ENCODE assay signal across 4 cellular contexts in genomic region chrX:40949071-40949470, GRCh38.
TF ChIP-seq lines count a peak whose summit lies in the region.

No MANE protein-coding gene starts in this region.

TF ChIP-seq in HEK293, 187 proteins besides CTCF, POLR2A, EP300 and RAD21 (continues in another document):
- TF ChIP-seq ZNF426 (tag by site-specific recombination; IDR thresholded peaks at IDR 0.05) = peak; percentile 72
- TF ChIP-seq ZNF664 (tag by site-specific recombination; IDR thresholded peaks at IDR 0.05) = 0 out of 2 replicates have a peak, but pooled peaks have one; percentile 31
- TF ChIP-seq ZNF555 (tag by site-specific recombination; conservative IDR thresholded peaks at IDR 0.05) = peak; percentile 76
- no peak for TF ChIP-seq GLI4 (tag by site-specific recombination; IDR thresholded peaks at IDR 0.05)
- peak; percentile 78; the same call in 1 of the 2 replicates for TF ChIP-seq ZNF140 (tag by site-specific recombination; IDR thresholded peaks at IDR 0.05)
- TF ChIP-seq, protein P1, sequence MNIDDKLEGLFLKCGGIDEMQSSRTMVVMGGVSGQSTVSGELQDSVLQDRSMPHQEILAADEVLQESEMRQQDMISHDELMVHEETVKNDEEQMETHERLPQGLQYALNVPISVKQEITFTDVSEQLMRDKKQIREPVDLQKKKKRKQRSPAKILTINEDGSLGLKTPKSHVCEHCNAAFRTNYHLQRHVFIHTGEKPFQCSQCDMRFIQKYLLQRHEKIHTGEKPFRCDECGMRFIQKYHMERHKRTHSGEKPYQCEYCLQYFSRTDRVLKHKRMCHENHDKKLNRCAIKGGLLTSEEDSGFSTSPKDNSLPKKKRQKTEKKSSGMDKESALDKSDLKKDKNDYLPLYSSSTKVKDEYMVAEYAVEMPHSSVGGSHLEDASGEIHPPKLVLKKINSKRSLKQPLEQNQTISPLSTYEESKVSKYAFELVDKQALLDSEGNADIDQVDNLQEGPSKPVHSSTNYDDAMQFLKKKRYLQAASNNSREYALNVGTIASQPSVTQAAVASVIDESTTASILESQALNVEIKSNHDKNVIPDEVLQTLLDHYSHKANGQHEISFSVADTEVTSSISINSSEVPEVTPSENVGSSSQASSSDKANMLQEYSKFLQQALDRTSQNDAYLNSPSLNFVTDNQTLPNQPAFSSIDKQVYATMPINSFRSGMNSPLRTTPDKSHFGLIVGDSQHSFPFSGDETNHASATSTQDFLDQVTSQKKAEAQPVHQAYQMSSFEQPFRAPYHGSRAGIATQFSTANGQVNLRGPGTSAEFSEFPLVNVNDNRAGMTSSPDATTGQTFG (tag by site-specific recombination; IDR thresholded peaks at IDR 0.05; ENCODE audit: borderline replicate concordance) = no peak
- no peak for TF ChIP-seq ZBTB6 (tag by site-specific recombination; IDR thresholded peaks at IDR 0.05)
- no peak for TF ChIP-seq ZNF501 (tag by site-specific recombination; IDR thresholded peaks at IDR 0.05)
- 0 out of 2 replicates have a peak, but pooled peaks have one; percentile 59 for TF ChIP-seq ZNF558 (tag by site-specific recombination; IDR thresholded peaks at IDR 0.05)

TF ChIP-seq in WTC11, 78 proteins besides CTCF, POLR2A, EP300 and RAD21 (continues in another document):
- TF ChIP-seq ATF2 (CRISPR knock-in tag; IDR thresholded peaks at IDR 0.05; ENCODE audit: borderline replicate concordance, low read depth) = no peak
- no peak for TF ChIP-seq OVOL2 (CRISPR knock-in tag; IDR thresholded peaks at IDR 0.05; ENCODE audit: borderline replicate concordance)
- no peak for TF ChIP-seq ZNF416 (CRISPR knock-in tag; IDR thresholded peaks at IDR 0.05)
- no peak for TF ChIP-seq ZNF423 (CRISPR knock-in tag; IDR thresholded peaks at IDR 0.05)
- no peak for TF ChIP-seq GABPB1 (CRISPR knock-in tag; IDR thresholded peaks at IDR 0.05)
- TF ChIP-seq, protein P2, sequence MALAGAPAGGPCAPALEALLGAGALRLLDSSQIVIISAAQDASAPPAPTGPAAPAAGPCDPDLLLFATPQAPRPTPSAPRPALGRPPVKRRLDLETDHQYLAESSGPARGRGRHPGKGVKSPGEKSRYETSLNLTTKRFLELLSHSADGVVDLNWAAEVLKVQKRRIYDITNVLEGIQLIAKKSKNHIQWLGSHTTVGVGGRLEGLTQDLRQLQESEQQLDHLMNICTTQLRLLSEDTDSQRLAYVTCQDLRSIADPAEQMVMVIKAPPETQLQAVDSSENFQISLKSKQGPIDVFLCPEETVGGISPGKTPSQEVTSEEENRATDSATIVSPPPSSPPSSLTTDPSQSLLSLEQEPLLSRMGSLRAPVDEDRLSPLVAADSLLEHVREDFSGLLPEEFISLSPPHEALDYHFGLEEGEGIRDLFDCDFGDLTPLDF (CRISPR knock-in tag; IDR thresholded peaks at IDR 0.05) = no peak
- no peak for TF ChIP-seq ZNF138 (CRISPR knock-in tag; conservative IDR thresholded peaks at IDR 0.05)
- TF ChIP-seq, protein P3, sequence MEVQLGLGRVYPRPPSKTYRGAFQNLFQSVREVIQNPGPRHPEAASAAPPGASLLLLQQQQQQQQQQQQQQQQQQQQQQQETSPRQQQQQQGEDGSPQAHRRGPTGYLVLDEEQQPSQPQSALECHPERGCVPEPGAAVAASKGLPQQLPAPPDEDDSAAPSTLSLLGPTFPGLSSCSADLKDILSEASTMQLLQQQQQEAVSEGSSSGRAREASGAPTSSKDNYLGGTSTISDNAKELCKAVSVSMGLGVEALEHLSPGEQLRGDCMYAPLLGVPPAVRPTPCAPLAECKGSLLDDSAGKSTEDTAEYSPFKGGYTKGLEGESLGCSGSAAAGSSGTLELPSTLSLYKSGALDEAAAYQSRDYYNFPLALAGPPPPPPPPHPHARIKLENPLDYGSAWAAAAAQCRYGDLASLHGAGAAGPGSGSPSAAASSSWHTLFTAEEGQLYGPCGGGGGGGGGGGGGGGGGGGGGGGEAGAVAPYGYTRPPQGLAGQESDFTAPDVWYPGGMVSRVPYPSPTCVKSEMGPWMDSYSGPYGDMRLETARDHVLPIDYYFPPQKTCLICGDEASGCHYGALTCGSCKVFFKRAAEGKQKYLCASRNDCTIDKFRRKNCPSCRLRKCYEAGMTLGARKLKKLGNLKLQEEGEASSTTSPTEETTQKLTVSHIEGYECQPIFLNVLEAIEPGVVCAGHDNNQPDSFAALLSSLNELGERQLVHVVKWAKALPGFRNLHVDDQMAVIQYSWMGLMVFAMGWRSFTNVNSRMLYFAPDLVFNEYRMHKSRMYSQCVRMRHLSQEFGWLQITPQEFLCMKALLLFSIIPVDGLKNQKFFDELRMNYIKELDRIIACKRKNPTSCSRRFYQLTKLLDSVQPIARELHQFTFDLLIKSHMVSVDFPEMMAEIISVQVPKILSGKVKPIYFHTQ (CRISPR knock-in tag; IDR thresholded peaks at IDR 0.05) = no peak
- TF ChIP-seq PRRX2 (CRISPR knock-in tag; IDR thresholded peaks at IDR 0.05) = no peak
- no peak for TF ChIP-seq NFATC4 (CRISPR knock-in tag; IDR thresholded peaks at IDR 0.05)
- TF ChIP-seq SMAD4 (CRISPR knock-in tag; IDR thresholded peaks at IDR 0.05) = no peak

TF ChIP-seq in H1, 55 proteins besides CTCF, POLR2A, EP300 and RAD21:
- TF ChIP-seq BRCA1 (IDR thresholded peaks at IDR 0.05; ENCODE audit: low read depth, low read length) = no peak
- no peak for TF ChIP-seq BCL11A (IDR thresholded peaks at IDR 0.05; ENCODE audit: low read depth in 2 of 2, low read length in 2 of 2)
TF ChIP-seq in H1: peak in this region for 0.

TF ChIP-seq in HepG2, 621 proteins besides CTCF, POLR2A, EP300 and RAD21:
- TF ChIP-seq ZSCAN5A (CRISPR knock-in tag; IDR thresholded peaks at IDR 0.05; ENCODE audit: borderline replicate concordance) (no peak), HNF1A (IDR thresholded peaks at IDR 0.05; ENCODE audit: low read depth) (no peak), HNF1A (CRISPR knock-in tag; IDR thresholded peaks at IDR 0.05; ENCODE audit: borderline replicate concordance) (no peak)
